30 cellular contexts compared by ENCODE assay signal in the genomic region with DNA sequence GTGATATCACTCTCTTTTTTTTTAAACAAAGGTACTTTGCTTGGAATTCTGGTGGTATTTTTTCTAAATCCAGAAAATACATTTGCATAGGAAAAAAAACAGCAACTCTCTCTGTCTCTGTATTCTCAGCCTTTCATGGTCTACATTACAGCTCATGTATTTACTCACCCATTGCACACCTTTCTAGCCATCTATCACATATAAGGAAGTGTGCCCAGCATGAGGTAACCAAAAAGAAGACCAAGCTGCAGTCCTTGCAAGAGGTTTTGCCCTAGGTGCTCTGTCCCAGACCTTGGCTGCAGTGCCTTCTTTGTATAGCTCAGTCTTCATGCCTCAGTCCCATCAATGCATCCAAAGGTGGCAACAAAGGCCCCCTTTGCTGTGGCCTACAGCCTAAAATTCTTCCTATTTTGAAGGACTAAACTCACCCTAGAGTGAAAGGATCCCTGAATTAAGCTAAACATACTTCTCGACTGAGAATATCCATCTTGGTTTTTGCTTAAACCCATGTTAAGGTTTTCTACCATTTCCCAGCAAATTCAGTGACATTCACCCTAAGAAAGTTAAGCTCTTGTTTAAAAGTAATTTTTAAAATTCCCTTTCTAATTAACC.
"Had no signal": no experiment of that assay in that cellular context is flagged by ENCODE, and none has a peak within 500 bp of the region (broad histone marks: within the 10 kb centered on the region; RNA-seq: fewer than 3 reads in every experiment).

No MANE protein-coding gene starts in this region.

- H2AFZ ChIP-seq: neural progenitor cell, parathyroid adenoma had no signal

- H3K79me2 ChIP-seq: parathyroid adenoma had no signal

- H3K4me1 ChIP-seq: ascending aorta, foreskin keratinocyte, heart left ventricle, left lung, parathyroid adenoma, right atrium auricular region, suprapubic skin, tibial artery, upper lobe of right lung had no signal

- H3K4me3 ChIP-seq: ascending aorta, heart left ventricle, left lung, lung, neural progenitor cell, right atrium auricular region, suprapubic skin, tibial artery, upper lobe of right lung had no signal

- ATAC-seq: activated CD4-positive, CD25-positive, alpha-beta regulatory T cell treated with anti-CD3 and anti-CD28 coated beads, Interleukin-2, amount 50 U/mL, for 24 hours; esophagus mucosa; foreskin keratinocyte; heart left ventricle; left lung; natural killer cell; upper lobe of right lung had no signal

- DNase-seq: activated CD4-positive, alpha-beta T cell treated with anti-CD3 and anti-CD28 coated beads for 48 hours; activated CD4-positive, alpha-beta T cell treated with anti-CD3 and anti-CD28 coated beads, Interleukin-2, amount 50 U/mL, for 48 hours; activated CD8-positive, alpha-beta memory T cell treated with anti-CD3 and anti-CD28 coated beads, Interleukin-2, amount 50 U/mL, for 4 hours; activated effector memory CD4-positive, alpha-beta T cell treated with anti-CD3 and anti-CD28 coated beads, Interleukin-2, amount 50 U/mL, for 16 hours; activated naive CD4-positive, alpha-beta T cell treated with anti-CD3 and anti-CD28 coated beads for 36 hours; activated naive CD8-positive, alpha-beta T cell treated with anti-CD3 and anti-CD28 coated beads for 36 hours; activated T-cell treated with anti-CD3 and anti-CD28 coated beads, Interleukin-2, amount 50 U/mL, for 1 hour; cortex of kidney; foreskin keratinocyte; heart left ventricle; kidney glomerular epithelial cell; left lung; mesendoderm; natural killer cell; occipital lobe; stimulated activated CD4-positive, alpha-beta T cell treated with anti-CD3 and anti-CD28 coated beads, Interleukin-15, amount 100 ng/mL, for 24 hours; stimulated activated CD4-positive, alpha-beta T cell treated with anti-CD3 and anti-CD28 coated beads, Interleukin-2, amount 100 ng/mL, for 24 hours; stimulated activated naive CD4-positive, alpha-beta T cell; T1000; tibial artery; upper lobe of right lung; WERI-Rb-1 had no signal

- H3K9ac ChIP-seq: neural progenitor cell, parathyroid adenoma had no signal

- H3K4me2 ChIP-seq: neural progenitor cell had no signal

- H3K9me3 ChIP-seq: ascending aorta, right atrium auricular region, suprapubic skin, tibial artery, upper lobe of right lung had no signal

- H3K27ac ChIP-seq: ascending aorta, foreskin keratinocyte, heart left ventricle, left lung, neural progenitor cell, parathyroid adenoma, right atrium auricular region, suprapubic skin, tibial artery, upper lobe of right lung, WERI-Rb-1 had no signal

- H3K27me3 ChIP-seq: ascending aorta, foreskin keratinocyte, heart left ventricle, left lung, neural progenitor cell, right atrium auricular region, suprapubic skin, tibial artery, upper lobe of right lung had no signal

- H3K36me3 ChIP-seq: ascending aorta, heart left ventricle, left lung, neural progenitor cell, right atrium auricular region, suprapubic skin, tibial artery, upper lobe of right lung, WERI-Rb-1 had no signal
